In genomic region chr2:184756161-184756560, GRCh38 we compare ENCODE assay signal across 8 cellular contexts.
"Had no signal": no experiment of that assay in that cellular context is flagged by ENCODE, and none has a peak within 500 bp of the region (broad histone marks: within the 10 kb centered on the region; RNA-seq: fewer than 3 reads in every experiment).

No MANE protein-coding gene starts in this region.

- H3K4me1 Mint-ChIP-seq: IgD-negative memory B cell had no signal

- DNase-seq: GM23248, GOT3, H7, HFFc6, Kasumi-1, KG1 had no signal

- H3K27ac Mint-ChIP-seq: HFFc6 had no signal

- H3K27me3 Mint-ChIP-seq: IgD-negative memory B cell had no signal

- H3K36me3 Mint-ChIP-seq: IgD-negative memory B cell had no signal

- H3K9me3 Mint-ChIP-seq: IgD-negative memory B cell had no signal

- H3K4me3 Mint-ChIP-seq: HFFc6, IgD-negative memory B cell had no signal

- ATAC-seq: HCT116 had no signal
